Comparison of ENCODE assay signal across 9 cellular contexts in the genomic region with DNA sequence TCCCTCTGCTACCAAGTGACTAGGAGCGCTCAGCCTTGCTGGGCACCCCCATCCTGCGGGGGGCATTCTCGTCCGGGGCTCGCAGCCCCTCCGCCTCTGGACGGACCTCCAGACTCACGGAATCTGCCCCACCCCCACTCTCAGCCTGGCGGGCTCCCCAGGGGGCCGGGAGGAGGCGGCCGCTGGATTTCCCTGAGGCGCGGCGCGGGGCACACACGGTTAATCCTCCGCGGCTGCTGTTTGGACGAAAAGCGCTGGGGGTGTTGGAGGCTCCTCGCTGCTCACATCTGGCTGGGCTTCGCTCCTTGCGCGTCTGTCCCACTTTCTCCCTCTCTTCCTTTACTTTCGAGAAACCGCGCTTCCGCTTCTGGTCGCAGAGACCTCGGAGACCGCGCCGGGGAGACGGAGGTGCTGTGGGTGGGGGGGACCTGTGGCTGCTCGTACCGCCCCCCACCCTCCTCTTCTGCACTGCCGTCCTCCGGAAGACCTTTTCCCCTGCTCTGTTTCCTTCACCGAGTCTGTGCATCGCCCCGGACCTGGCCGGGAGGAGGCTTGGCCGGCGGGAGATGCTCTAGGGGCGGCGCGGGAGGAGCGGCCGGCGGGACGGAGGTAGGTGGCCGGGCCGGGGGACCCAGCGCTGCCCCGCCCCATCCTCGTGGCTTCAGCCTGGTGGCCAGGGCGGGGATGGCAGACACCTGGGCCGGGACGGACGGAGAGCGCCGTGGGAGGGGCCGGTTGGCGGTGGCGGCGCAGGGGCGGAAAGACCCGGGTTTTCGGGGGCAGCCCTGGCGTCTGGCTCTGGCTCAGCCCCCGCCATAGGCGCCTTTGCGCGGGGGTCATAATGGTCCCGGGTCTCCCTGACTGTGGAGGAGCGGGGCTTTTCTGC. TPM values are rescaled to one million over a fixed set of nuclear protein-coding genes. Genes with fewer than 3 reads are reported as not detected.
DNase-seq lines count a peak whose midpoint lies in the region; ATAC-seq lines count a peak whose summit lies in the region.
"Had no signal": no experiment of that assay in that cellular context is flagged by ENCODE, and none has a peak within 500 bp of the region (broad histone marks: within the 10 kb centered on the region; RNA-seq: fewer than 3 reads in every experiment).

Gene C1QTNF1 (plus strand): TSS at position 284 of the 886 bp plus-strand sequence. CDS start 19,800 bp downstream, outside the sequence.

- no peak for ATAC-seq in GM21717 (IDR thresholded peaks at IDR 0.05; ENCODE audit: unreplicated experiment)
- ATAC-seq in GM19395 (IDR thresholded peaks at IDR 0.05; ENCODE audit: unreplicated experiment): no peak

- peaks cover 70 to 75% (median 73%) of the 10 kb centered on the region in 3 donors for H3K4me1 ChIP-seq in skeletal muscle tissue (ENCODE audit: control insufficient read depth in 3 of 3, insufficient read depth in 3 of 3, low read length in 3 of 3)

- DNase-seq in NCI-H69 (lab: John Stamatoyannopoulos, UW) (peak; percentile 73), astrocyte of the hippocampus (ENCODE audit: low read depth, low spot score) (peak; percentile 43), DMS153 treated with DMSO at 0.1 percent for 48 hours (lab: John Stamatoyannopoulos, UW; ENCODE audit: unreplicated experiment) (no peak)

- H3K4me3 ChIP-seq in GM08714 (ENCODE audit: low read length): peak within 1 kb of the TSS; percentile 3; the same call in 1 of the 2 replicates
- peak within 1 kb of the TSS; percentile 80 for H3K4me3 ChIP-seq in iPS-18c (ENCODE audit: insufficient read depth, low read depth, low read length)
- H3K4me3 ChIP-seq in skeletal muscle tissue (ENCODE audit: low read length in 3 of 3): peak within 1 kb of the TSS; percentile 66 to 73 (median 72)

- peak within 1 kb of the TSS; percentile 65 for H3K27ac ChIP-seq in skeletal muscle tissue (ENCODE audit: low read depth, low read length)

- H3K27me3 ChIP-seq in skeletal muscle tissue (ENCODE audit: control insufficient read depth in 3 of 3, insufficient read depth in 3 of 3, low read length in 3 of 3): peaks cover 7 to 16% (median 14%) of the 10 kb centered on the region in 3 donors

- H3K36me3 ChIP-seq in skeletal muscle tissue (ENCODE audit: control insufficient read depth in 3 of 3, insufficient read depth in 3 of 3, low read length in 3 of 3): no peaks in the 10 kb centered on the region

- H3K9ac ChIP-seq in skeletal muscle tissue (ENCODE audit: low read depth in 1 of 3, low read length in 3 of 3): peak within 1 kb of the TSS; percentile 67 to 80 (median 79)

- peaks cover 2% of the 10 kb centered on the region for H3K9me3 ChIP-seq in iPS-18c (ENCODE audit: control insufficient read depth, insufficient read depth, low read length)
- no peaks in the 10 kb centered on the region for H3K9me3 ChIP-seq in skeletal muscle tissue (ENCODE audit: control insufficient read depth in 3 of 3, low read length in 3 of 3)

RNA-seq across cellular contexts. Expression of gene C1QTNF1, which starts in this region (rescaled TPM):
- 6.8 TPM for total RNA-seq in skeletal muscle tissue
- total RNA-seq: T-helper 2 cell treated with Interferon-gamma antibody and Interleukin-4, amounts not matched to agents 100 ng/mL and 5 ng/mL, for 36 hours had no signal

Comparison
In these comparisons a context has a peak if more than half of its experiments do, and no peak if none do; other contexts are left out.
1. H3K4me3 ChIP-seq: peak in every context shown above with its lines; median percentile 80 in iPS-18c; 72 in skeletal muscle tissue; 3 in GM08714.